Comparison of ENCODE assay signal across 29 cellular contexts in genomic region chr12:48007206-48007605, GRCh38. TPM values are rescaled to one million over a fixed set of nuclear protein-coding genes. Genes with fewer than 3 reads are reported as not detected.
A peak's percentile ranks its signal among the peaks of the same experiment; 100 is the strongest.
DNase-seq lines count a peak whose midpoint lies in the region; ATAC-seq, FAIRE-seq and TF ChIP-seq lines count a peak whose summit lies in the region.
"Had no signal": no experiment of that assay in that cellular context is flagged by ENCODE, and none has a peak within 500 bp of the region (broad histone marks: within the 10 kb centered on the region; RNA-seq: fewer than 3 reads in every experiment).

No MANE protein-coding gene starts in this region.

- H3K4me3 ChIP-seq in A549: no peak overlapping the region
- H3K4me3 ChIP-seq in SJSA1: no peak overlapping the region
- no peak overlapping the region for H3K4me3 ChIP-seq in HepG2 (replicated peaks in 1 of 3; ENCODE audit: insufficient read depth in 1 of 3, low read depth in 2 of 3, low read length in 3 of 3)
- H3K4me3 ChIP-seq in osteoblast (ENCODE audit: insufficient read depth, low read length): no peak overlapping the region
- no peak overlapping the region for H3K4me3 ChIP-seq in GM23338
- H3K4me3 ChIP-seq: BLaER1, GM12878 had no signal

- H3K27me3 Mint-ChIP-seq in GM23338 (ENCODE audit: insufficient read depth, low read depth, poor library complexity): peaks cover 99% of the 10 kb centered on the region

- peaks cover 100% of the 10 kb centered on the region for H3K27me3 ChIP-seq in SJSA1 (replicated peaks)
- H3K27me3 ChIP-seq in HepG2 (ENCODE audit: control insufficient read depth in 1 of 2, insufficient read depth in 2 of 2, low read length in 2 of 2): peaks cover 6 to 37% of the 10 kb centered on the region in 2 experiments
- H3K27me3 ChIP-seq in osteoblast (ENCODE audit: insufficient read depth, low read length): peaks cover 79% of the 10 kb centered on the region
- peaks cover 100% of the 10 kb centered on the region for H3K27me3 ChIP-seq in GM23338 (ENCODE audit: insufficient read depth)

- H3K4me3 Mint-ChIP-seq in GM23338: no peak overlapping the region
- H3K4me3 Mint-ChIP-seq: CD4-positive, CD25-positive, alpha-beta regulatory T cell; CD8-positive, alpha-beta memory T cell had no signal

- no peak overlapping the region for H3K27ac ChIP-seq in A549
- no peak overlapping the region for H3K27ac ChIP-seq in SJSA1
- no peak overlapping the region for H3K27ac ChIP-seq in HepG2 (ENCODE audit: extremely low read length, insufficient read depth, low read length)
- no peak overlapping the region for H3K27ac ChIP-seq in osteoblast (ENCODE audit: low read depth, low read length)
- H3K27ac ChIP-seq in GM23338 (ENCODE audit: low read depth): no peak overlapping the region
- H3K27ac ChIP-seq: 22Rv1, BLaER1 had no signal

- 39% methylated on average over 4 of the region's 4 CpGs for WGBS in A549 (ENCODE audit: missing lambda C conversion rate)
- WGBS in HepG2 (ENCODE audit: low lambda C conversion rate): 13% methylated on average over 4 of the region's 4 CpGs

- TF ChIP-seq POLR2A in A549 (IDR thresholded peaks at IDR 0.05; ENCODE audit: low read length) (no peak), HepG2 (IDR thresholded peaks at IDR 0.05; ENCODE audit: insufficient read depth in 1 of 2, low read depth in 2 of 2, low read length in 2 of 2) (no peak)

- H3K79me2 ChIP-seq in HepG2 (ENCODE audit: insufficient read depth, low read length): no peaks in the 10 kb centered on the region
- H3K79me2 ChIP-seq in osteoblast (ENCODE audit: insufficient read depth, low read length): no peaks in the 10 kb centered on the region
- no peaks in the 10 kb centered on the region for H3K79me2 ChIP-seq in GM23338 (replicated peaks; ENCODE audit: insufficient read depth)

- TF ChIP-seq CTCF in A549 (IDR thresholded peaks at IDR 0.05) (no peak), HepG2 (CRISPR knock-in tag; IDR thresholded peaks at IDR 0.05) (no peak), osteoblast (IDR thresholded peaks at IDR 0.05; ENCODE audit: extremely low read depth, low read depth, low read length) (no peak), GM23338 (conservative IDR thresholded peaks at IDR 0.05; ENCODE audit: low read depth in 2 of 2) (no peak)

- peaks cover 14% of the 10 kb centered on the region for H3F3A ChIP-seq in GM23338 (replicated peaks; ENCODE audit: low read depth)

- BruUV-seq in HepG2 (replicated peaks; lab: Mats Ljungman, UMichigan): no TSS peak

- H3K4me1 ChIP-seq in A549: peaks cover 24% of the 10 kb centered on the region
- peaks cover 15% of the 10 kb centered on the region for H3K4me1 ChIP-seq in SJSA1 (replicated peaks)
- H3K4me1 ChIP-seq in HepG2 (ENCODE audit: insufficient read depth, low read length): peaks cover 44% of the 10 kb centered on the region
- peaks cover 5% of the 10 kb centered on the region for H3K4me1 ChIP-seq in osteoblast (ENCODE audit: insufficient read depth, low read length)
- peaks cover 31% of the 10 kb centered on the region for H3K4me1 ChIP-seq in GM23338 (ENCODE audit: insufficient read depth)
- H3K4me1 ChIP-seq: BE2C had no signal

- FAIRE-seq in A549 (lab: Jason Lieb, UNC): peak; percentile 7
- no peak for FAIRE-seq in HepG2 (lab: Jason Lieb, UNC)
- FAIRE-seq: GM12878, GM12892, GM18507, GM19239 had no signal

- H3K27ac Mint-ChIP-seq in GM23338: no peak overlapping the region
- H3K27ac Mint-ChIP-seq: CD14-positive monocyte; CD4-positive, alpha-beta memory T cell; CD4-positive, CD25-positive, alpha-beta regulatory T cell; CD8-positive, alpha-beta memory T cell had no signal

- ATAC-seq in A549 (no peak), HepG2 (no peak), GM21717 (IDR thresholded peaks at IDR 0.05; ENCODE audit: unreplicated experiment) (no peak), GM23338 (no peak)
- ATAC-seq: GM12878 had no signal

- no peak for DNase-seq in A549 (ENCODE audit: low read depth in 1 of 2, low spot score in 1 of 2)
- peak; percentile 62 to 72 for DNase-seq in SJSA1 (ENCODE audit: low read depth in 1 of 2, low spot score in 2 of 2)
- DNase-seq in HepG2 (ENCODE audit: low spot score): no peak
- DNase-seq in osteoblast (ENCODE audit: insufficient read length, low spot score, missing footprints): peak; percentile 58
- DNase-seq in NCI-H2196 treated with DMSO at 0.1 percent for 48 hours (lab: John Stamatoyannopoulos, UW; ENCODE audit: unreplicated experiment): no peak
- no peak for DNase-seq in GM19238 (ENCODE audit: insufficient read length, low spot score)
- no peak for DNase-seq in GM23338 (ENCODE audit: low spot score)
- DNase-seq: ACHN; BE2C; C1 segment of cervical spinal cord; CD4-positive, alpha-beta memory T cell; CD4-positive, CD25-positive, alpha-beta regulatory T cell; CD8-positive, alpha-beta memory T cell; COR-L47; DMS 273 treated with DMSO at 0.1 percent for 48 hours; DMS153; DND-41; EL; GDM1 had no signal

- CTCF ChIA-PET in A549 (lab: Yijun Ruan, JAX) (interaction anchor here (1.4 kb wide), 2 partner anchors 28 to 611 kb away, joined by 3 read pairs; no protein-coding TSS in a partner anchor), HepG2 (lab: Yijun Ruan, JAX; ENCODE audit: low intra/inter-chr PET ratio, low total read pairs) (no interaction called here)

- POLR2A ChIA-PET in A549 (lab: Yijun Ruan, JAX): no interaction called here
- POLR2A ChIA-PET in HepG2 (lab: Yijun Ruan, JAX): no interaction called here

- H3K36me3 ChIP-seq in SJSA1 (no peaks in the 10 kb centered on the region), HepG2 (replicated peaks in 1 of 2; ENCODE audit: control insufficient read depth in 1 of 2, insufficient read depth in 2 of 2, low read length in 2 of 2) (no peaks in the 10 kb centered on the region), osteoblast (ENCODE audit: insufficient read depth, low read length) (no peaks in the 10 kb centered on the region), GM23338 (ENCODE audit: insufficient read depth) (no peaks in the 10 kb centered on the region; the same call in 1 of the 2 replicates)
- H3K36me3 ChIP-seq: BE2C, BLaER1 had no signal

- no peak for TF ChIP-seq EP300 in A549 (IDR thresholded peaks at IDR 0.05)
- TF ChIP-seq EP300 in HepG2 (IDR thresholded peaks at IDR 0.05; ENCODE audit: low read depth in 2 of 2, low read length in 2 of 2): no peak
- no peak for TF ChIP-seq EP300 in HepG2 (CRISPR knock-in tag; IDR thresholded peaks at IDR 0.05; ENCODE audit: borderline replicate concordance)

- H3K36me3 Mint-ChIP-seq in GM23338 (ENCODE audit: low read depth): no peaks in the 10 kb centered on the region; the same call in 2 of the 3 replicates
- H3K36me3 Mint-ChIP-seq: CD4-positive, alpha-beta memory T cell; CD4-positive, CD25-positive, alpha-beta regulatory T cell had no signal

- intact Hi-C loops in HepG2 (cut with micrococcal nuclease; ENCODE audit: unreplicated experiment): loop anchor here (10.0 kb wide), 1 partner anchor 98 kb away; the partner anchor contains the start of gene SENP1

- H2AFZ ChIP-seq in HepG2 (ENCODE audit: low read length) (no peak overlapping the region), osteoblast (ENCODE audit: low read length) (no peak overlapping the region), GM23338 (no peak overlapping the region)

- TF ChIP-seq RAD21 in A549 (conservative IDR thresholded peaks at IDR 0.05 in 1 of 2, IDR thresholded peaks at IDR 0.05 in 1 of 2): no peak
- TF ChIP-seq RAD21 in HepG2 (CRISPR knock-in tag; IDR thresholded peaks at IDR 0.05): no peak

- no peaks in the 10 kb centered on the region for H3K9me3 ChIP-seq in A549
- H3K9me3 ChIP-seq in SJSA1 (replicated peaks): peaks cover 27% of the 10 kb centered on the region
- H3K9me3 ChIP-seq in HepG2 (ENCODE audit: low read length): no peaks in the 10 kb centered on the region
- no peaks in the 10 kb centered on the region for H3K9me3 ChIP-seq in osteoblast (ENCODE audit: low read depth, low read length)
- H3K9me3 ChIP-seq: BE2C, BLaER1 had no signal

- in situ Hi-C loops in HepG2 (cut with HindIII; ENCODE audit: extremely low pct_ligation_motif_present, low pct_unique_long_range_greater_than_20kb): no loop called here

- peaks cover 23% of the 10 kb centered on the region for H3K4me1 Mint-ChIP-seq in GM23338

- H4K20me1 ChIP-seq in HepG2 (ENCODE audit: insufficient read depth, low read length): no peaks in the 10 kb centered on the region
- no peaks in the 10 kb centered on the region for H4K20me1 ChIP-seq in osteoblast (ENCODE audit: insufficient read depth, low read length)
- peaks cover 25% of the 10 kb centered on the region for H4K20me1 ChIP-seq in GM23338 (replicated peaks; ENCODE audit: insufficient read depth)

- no peak overlapping the region for H3K4me2 ChIP-seq in A549
- H3K4me2 ChIP-seq in HepG2 (ENCODE audit: low read depth, low read length): no peak overlapping the region
- H3K4me2 ChIP-seq in osteoblast (ENCODE audit: insufficient read depth, low read length): no peak overlapping the region
- no peak overlapping the region for H3K4me2 ChIP-seq in GM23338
- H3K4me2 ChIP-seq: BLaER1 had no signal

- H3K9me2 ChIP-seq in GM23338 (ENCODE audit: insufficient read depth): no peaks in the 10 kb centered on the region

- H3K9ac ChIP-seq in HepG2 (ENCODE audit: insufficient read depth, low read depth, low read length): no peak overlapping the region
- H3K9ac ChIP-seq: BLaER1 had no signal

- H3K9me3 Mint-ChIP-seq in GM23338: peaks cover 2% of the 10 kb centered on the region; the same call in 2 of the 3 replicates
- H3K9me3 Mint-ChIP-seq: CD8-positive, alpha-beta memory T cell had no signal

RNA-seq across cellular contexts. Expression of gene COL2A1, which starts 2.9 kb away (rescaled TPM):
- 0.01 TPM in 1 of 2 replicates, not detected in the other for polyA plus RNA-seq in A549 (2011; rRNA removed)
- polyA plus RNA-seq in A549 (2012; cell fraction: cytosol; rRNA removed): not detected in 2 replicates
- polyA plus RNA-seq in A549 (2012; cell fraction: nucleus; rRNA removed): 0.05 and 0.16 TPM in 2 replicates
- polyA plus RNA-seq in A549 (2017; fragmentation: RNase III; extraction: RNeasy Plus Mini Kit Qiagen cat#74134 plus additional on column Dnase treatment): not detected in 3 replicates
- not detected in 2 replicates for polyA minus RNA-seq in A549 (2011; rRNA and poly(A)+ RNA removed)
- total RNA-seq in SJSA1 (2014; rRNA removed; shearing (Covaris generic)): not detected in 2 replicates
- 9.2 and 38.3 TPM in 2 replicates for total RNA-seq in HepG2 (2016; rRNA removed; fragmentation: Illumina TruSeq; extraction: Trizol)
- 1.1 and 3.1 TPM in 2 replicates for total RNA-seq in HepG2 (2016; cell fraction: cytosol; rRNA removed; fragmentation: Illumina TruSeq; extraction: Trizol; ENCODE audit: low read depth)
- total RNA-seq in HepG2 (2016; cell fraction: insoluble cytoplasmic fraction; rRNA removed; fragmentation: Illumina TruSeq; extraction: Trizol): 6.6 and 41.7 TPM in 2 replicates
- total RNA-seq in HepG2 (2016; cell fraction: membrane; rRNA removed; fragmentation: Illumina TruSeq; extraction: Trizol): 3.6 and 4.1 TPM in 2 replicates
- 44.6 and 58.3 TPM in 2 replicates for total RNA-seq in HepG2 (2016; cell fraction: nucleus; rRNA removed; fragmentation: Illumina TruSeq; extraction: Trizol)
- polyA plus RNA-seq in HepG2 (2011; rRNA removed): 7.4 and 9.8 TPM in 2 replicates
- polyA plus RNA-seq in HepG2 (2011; cell fraction: cytosol; rRNA removed): 4.1 and 4.4 TPM in 2 replicates
- 113 and 136 TPM in 2 replicates for polyA plus RNA-seq in HepG2 (2011; cell fraction: nucleus; rRNA removed)
- polyA plus RNA-seq in HepG2 (2012): 7.6 and 8.6 TPM in 2 replicates
- 0.91 and 1.3 TPM in 2 replicates for polyA plus RNA-seq in HepG2 (2016; cell fraction: cytosol; fragmentation: Illumina TruSeq; extraction: Trizol; ENCODE audit: low read depth)
- 5.7 and 8.4 TPM in 2 replicates for polyA plus RNA-seq in HepG2 (2016; cell fraction: insoluble cytoplasmic fraction; fragmentation: Illumina TruSeq; extraction: Trizol; ENCODE audit: low read depth)
- polyA plus RNA-seq in HepG2 (2016; cell fraction: membrane; fragmentation: Illumina TruSeq; extraction: Trizol; ENCODE audit: low read depth): 1.5 and 2.1 TPM in 2 replicates
- polyA plus RNA-seq in HepG2 (2016; cell fraction: nucleus; fragmentation: Illumina TruSeq; extraction: Trizol; ENCODE audit: insufficient read depth, low read depth): 114 and 115 TPM in 2 replicates
- 7.1 TPM in 1 of 2 replicates, not detected in the other for polyA minus RNA-seq in HepG2 (2011; rRNA and poly(A)+ RNA removed; ENCODE audit: low replicate concordance)
- polyA minus RNA-seq in HepG2 (2011; cell fraction: cytosol; rRNA and poly(A)+ RNA removed): 4.7 and 7.3 TPM in 2 replicates
- 12.5 and 15.2 TPM in 2 replicates for polyA minus RNA-seq in HepG2 (2011; cell fraction: nucleus; rRNA and poly(A)+ RNA removed)
- under 0.01 TPM in 2 replicates for total RNA-seq in osteoblast
- total RNA-seq in GM23338 (2014; rRNA removed; shearing (Covaris generic)): 24.6 and 31.8 TPM in 2 replicates
- 5.9 and 7.0 TPM in 2 replicates for polyA plus RNA-seq in GM23338 (2016; fragmentation: Nextera tagmentation; extraction: Ambion mirVana)
- total RNA-seq: A172; CD4-positive, alpha-beta memory T cell; CD4-positive, CD25-positive, alpha-beta regulatory T cell; CD8-positive, alpha-beta memory T cell had no signal
- polyA plus RNA-seq: AG04450; CD14-positive monocyte; CD4-positive, alpha-beta memory T cell; CD4-positive, CD25-positive, alpha-beta regulatory T cell; CD8-positive, alpha-beta memory T cell had no signal

RNA-seq across cellular contexts. Expression of gene TMEM106C, which starts 43.8 kb away (rescaled TPM):
- polyA plus RNA-seq in A549 (2011; rRNA removed): 236 and 331 TPM in 2 replicates
- polyA plus RNA-seq in A549 (2012; cell fraction: cytosol; rRNA removed): 197 and 216 TPM in 2 replicates
- polyA plus RNA-seq in A549 (2012; cell fraction: nucleus; rRNA removed): 94.1 and 96.0 TPM in 2 replicates
- 166 to 178 TPM (median 178 TPM) in 3 replicates for polyA plus RNA-seq in A549 (2017; fragmentation: RNase III; extraction: RNeasy Plus Mini Kit Qiagen cat#74134 plus additional on column Dnase treatment)
- polyA minus RNA-seq in A549 (2011; rRNA and poly(A)+ RNA removed): 197 and 260 TPM in 2 replicates
- 83.1 and 143 TPM in 2 replicates for total RNA-seq in SJSA1 (2014; rRNA removed; shearing (Covaris generic))
- 132 and 134 TPM in 2 replicates for total RNA-seq in HepG2 (2016; rRNA removed; fragmentation: Illumina TruSeq; extraction: Trizol)
- total RNA-seq in HepG2 (2016; cell fraction: cytosol; rRNA removed; fragmentation: Illumina TruSeq; extraction: Trizol; ENCODE audit: low read depth): 140 and 199 TPM in 2 replicates
- total RNA-seq in HepG2 (2016; cell fraction: insoluble cytoplasmic fraction; rRNA removed; fragmentation: Illumina TruSeq; extraction: Trizol): 131 and 142 TPM in 2 replicates
- total RNA-seq in HepG2 (2016; cell fraction: membrane; rRNA removed; fragmentation: Illumina TruSeq; extraction: Trizol): 222 and 263 TPM in 2 replicates
- 69.5 and 82.9 TPM in 2 replicates for total RNA-seq in HepG2 (2016; cell fraction: nucleus; rRNA removed; fragmentation: Illumina TruSeq; extraction: Trizol)
- polyA plus RNA-seq in HepG2 (2011; rRNA removed): 191 and 192 TPM in 2 replicates
- 141 and 173 TPM in 2 replicates for polyA plus RNA-seq in HepG2 (2011; cell fraction: cytosol; rRNA removed)
- 103 and 125 TPM in 2 replicates for polyA plus RNA-seq in HepG2 (2011; cell fraction: nucleus; rRNA removed)
- 67.2 and 83.0 TPM in 2 replicates for polyA plus RNA-seq in HepG2 (2012)
- 208 and 285 TPM in 2 replicates for polyA plus RNA-seq in HepG2 (2016; cell fraction: cytosol; fragmentation: Illumina TruSeq; extraction: Trizol; ENCODE audit: low read depth)
- 129 and 148 TPM in 2 replicates for polyA plus RNA-seq in HepG2 (2016; cell fraction: insoluble cytoplasmic fraction; fragmentation: Illumina TruSeq; extraction: Trizol; ENCODE audit: low read depth)
- 221 and 275 TPM in 2 replicates for polyA plus RNA-seq in HepG2 (2016; cell fraction: membrane; fragmentation: Illumina TruSeq; extraction: Trizol; ENCODE audit: low read depth)
- 107 and 122 TPM in 2 replicates for polyA plus RNA-seq in HepG2 (2016; cell fraction: nucleus; fragmentation: Illumina TruSeq; extraction: Trizol; ENCODE audit: insufficient read depth, low read depth)
- 179 and 1,095 TPM in 2 replicates for polyA minus RNA-seq in HepG2 (2011; rRNA and poly(A)+ RNA removed; ENCODE audit: low replicate concordance)
- polyA minus RNA-seq in HepG2 (2011; cell fraction: cytosol; rRNA and poly(A)+ RNA removed): 43.2 and 44.5 TPM in 2 replicates
- 81.1 and 92.5 TPM in 2 replicates for polyA minus RNA-seq in HepG2 (2011; cell fraction: nucleus; rRNA and poly(A)+ RNA removed)
- 57.5 and 58.3 TPM in 2 replicates for total RNA-seq in osteoblast
- 53.4 and 83.7 TPM in 2 replicates for total RNA-seq in GM23338 (2014; rRNA removed; shearing (Covaris generic))
- polyA plus RNA-seq in GM23338 (2016; fragmentation: Nextera tagmentation; extraction: Ambion mirVana): 37.3 and 43.5 TPM in 2 replicates

Comparison
In these comparisons a context has a peak if more than half of its experiments do, and no peak if none do; other contexts are left out.
1. DNase-seq: peak in SJSA1 (2 of 2) and osteoblast (single experiment); none in A549 (0 of 2), HepG2 (single experiment), NCI-H2196 treated with DMSO at 0.1 percent for 48 hours (single experiment), GM19238 (single experiment) and GM23338 (single experiment).